8 cellular contexts compared by ENCODE assay signal in the genomic region with DNA sequence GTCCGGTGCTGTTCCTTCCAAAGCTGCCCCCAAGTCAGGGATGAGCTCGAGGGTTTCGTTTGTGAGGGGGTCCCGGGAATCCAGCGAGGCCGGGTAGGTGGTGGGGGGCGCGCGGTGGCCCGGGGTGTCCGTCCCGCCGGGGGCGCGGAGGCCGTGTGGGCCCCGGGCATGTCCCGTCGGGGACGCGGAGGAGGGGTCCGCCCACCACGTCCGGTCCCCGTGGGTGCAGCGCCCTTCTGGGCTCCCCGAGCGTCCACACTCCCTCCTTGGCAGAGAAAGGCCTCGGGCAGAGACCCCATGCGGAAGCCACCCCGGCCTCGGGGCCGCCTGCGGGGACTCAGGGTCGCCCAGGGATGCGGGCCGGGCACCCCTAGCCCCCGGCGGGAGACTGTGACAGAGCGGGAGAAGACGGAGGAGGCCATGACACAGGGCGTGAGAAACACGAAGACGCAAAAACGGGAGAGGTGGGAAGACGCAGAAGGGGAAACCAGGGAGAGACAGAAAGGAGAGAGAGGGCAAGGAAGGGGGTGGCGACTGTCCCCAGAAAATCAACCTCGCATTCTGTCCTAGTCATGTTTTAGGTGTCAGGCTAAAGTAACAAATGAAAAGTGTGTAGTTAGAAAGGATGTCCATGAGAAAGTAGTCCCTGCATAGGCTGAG. TPM values are rescaled to one million over a fixed set of nuclear protein-coding genes. Genes with fewer than 3 reads are reported as not detected.
A peak's percentile ranks its signal among the peaks of the same experiment; 100 is the strongest.
DNase-seq lines count a peak whose midpoint lies in the region; ATAC-seq and TF ChIP-seq lines count a peak whose summit lies in the region.

No MANE protein-coding gene starts in this region.

- peak overlapping the region; percentile 87 for H2AFZ ChIP-seq in mammary epithelial cell (ENCODE audit: low read depth, low read length)

- peak; percentile 42 for ATAC-seq in GM21825 (IDR thresholded peaks at IDR 0.05; ENCODE audit: unreplicated experiment)

- H3K9ac ChIP-seq in mammary epithelial cell (ENCODE audit: insufficient read depth, low read length), result peak overlapping the region; percentile 99

- peaks cover 7% of the 10 kb centered on the region for H3K4me1 ChIP-seq in mammary epithelial cell (ENCODE audit: insufficient read depth, low read length)

- in situ Hi-C loops in mammary epithelial cell (cut with MboI; ENCODE audit: low sequenced_read_pairs in 2 of 2), result no loop called here

- H3K79me2 ChIP-seq in mammary epithelial cell (ENCODE audit: insufficient read depth, low read length), result peaks cover 40% of the 10 kb centered on the region

- 2% methylated on average over 9 of the region's 48 CpGs for WGBS in mammary epithelial cell (ENCODE audit: low coverage, missing lambda C conversion rate)

- peaks cover 9% of the 10 kb centered on the region for H3K9me3 ChIP-seq in mammary epithelial cell (replicated peaks; ENCODE audit: insufficient read depth, low read length)

- H3K36me3 ChIP-seq in mammary epithelial cell (ENCODE audit: insufficient read depth, low read length), result peaks cover 14% of the 10 kb centered on the region
- no peaks in the 10 kb centered on the region for H3K36me3 ChIP-seq in kidney epithelial cell (ENCODE audit: control insufficient read depth, insufficient read depth, low read length)

- no peak for TF ChIP-seq CTCF in LNCaP clone FGC (IDR thresholded peaks at IDR 0.05; ENCODE audit: control insufficient read depth, extremely low read depth, insufficient read depth)
- no peak for TF ChIP-seq CTCF in mammary epithelial cell (conservative IDR thresholded peaks at IDR 0.05 in 1 of 2, IDR thresholded peaks at IDR 0.05 in 1 of 2; ENCODE audit: extremely low read depth in 1 of 2, insufficient read depth in 1 of 2, low read depth in 1 of 2, low read length in 2 of 2)
- TF ChIP-seq CTCF in kidney epithelial cell (IDR thresholded peaks at IDR 0.05; ENCODE audit: insufficient read depth, low read length, poor library complexity, severe bottlenecking), result no peak

- peak overlapping the region; percentile 93 for H3K27ac ChIP-seq in mammary epithelial cell (ENCODE audit: insufficient read depth, low read depth, low read length)

- H3K4me2 ChIP-seq in mammary epithelial cell (ENCODE audit: insufficient read depth, low read depth, low read length), result peak overlapping the region; percentile 83

- intact Hi-C loops in mammary epithelial cell (cut with micrococcal nuclease), result loop anchor here (1.0 kb wide), 4 partner anchors 21 to 69 kb away; a partner anchor contains a TSS

- H3K27me3 ChIP-seq in mammary epithelial cell (ENCODE audit: insufficient read depth, low read length), result no peaks in the 10 kb centered on the region
- H3K27me3 ChIP-seq in kidney epithelial cell (ENCODE audit: control insufficient read depth, insufficient read depth, low read length), result no peaks in the 10 kb centered on the region

- BruUV-seq in mammary epithelial cell (replicated peaks; lab: Mats Ljungman, UMichigan), result no TSS peak

- no peaks in the 10 kb centered on the region for H4K20me1 ChIP-seq in mammary epithelial cell (ENCODE audit: insufficient read depth, low read length)

- CTCF ChIA-PET in mammary epithelial cell (lab: Charles Lee; ENCODE audit: low non-redundant PET), result interaction anchor here (0.7 kb wide), 1 partner anchor 40 kb away, joined by 9 read pairs; no protein-coding TSS in a partner anchor

- dilution Hi-C loops in mammary epithelial cell (cut with HindIII; ENCODE audit: low sequenced_read_pairs), result no loop called here

- DNase-seq in GM03348 (ENCODE audit: low spot score) (peak; percentile 74), LNCaP clone FGC (ENCODE audit: low read depth) (no peak), UCSD-AML1 (lab: John Stamatoyannopoulos, UW; ENCODE audit: unreplicated experiment) (peak; percentile 60), mammary epithelial cell (peak; percentile 50), kidney epithelial cell (ENCODE audit: low read depth) (no peak), NOMO-1 (lab: John Stamatoyannopoulos, UW; ENCODE audit: unreplicated experiment in 2 of 2) (no peak)
- DNase-seq in stimulated activated CD4-positive, alpha-beta T cell treated with anti-CD3 and anti-CD28 coated beads, Interleukin-15, amount 100 ng/mL, for 48 hours (ENCODE audit: low read depth in 2 of 2), result peak; percentile 47 to 64

- peak overlapping the region; percentile 94 for H3K4me3 ChIP-seq in LNCaP clone FGC (ENCODE audit: low read depth, low read length)
- H3K4me3 ChIP-seq in mammary epithelial cell (replicated peaks in 1 of 3; ENCODE audit: insufficient read depth in 1 of 3, low read depth in 2 of 3, low read length in 3 of 3), result peak overlapping the region; percentile 67 to 87 (median 78)
- peak overlapping the region; percentile 58 for H3K4me3 ChIP-seq in kidney epithelial cell (ENCODE audit: low read depth, low read length)

RNA-seq across cellular contexts. Expression of a gene that starts 0.7 kb away (rescaled TPM):
- total RNA-seq in mammary epithelial cell, result 1 to 10 TPM; 3.0 to 3.3 TPM
- polyA plus RNA-seq in mammary epithelial cell, result 1.7 TPM
- 2.1 TPM for polyA minus RNA-seq in mammary epithelial cell
- 3.9 and 5.0 TPM in 2 replicates for total RNA-seq in kidney epithelial cell

RNA-seq across cellular contexts. Expression of a gene that starts 20.5 kb away (rescaled TPM):
- 10 to 100 TPM; 16.0 to 26.2 TPM for total RNA-seq in mammary epithelial cell
- 10.3 TPM for polyA plus RNA-seq in mammary epithelial cell
- polyA minus RNA-seq in mammary epithelial cell, result 29.6 TPM
- total RNA-seq in kidney epithelial cell, result 14.2 and 16.0 TPM in 2 replicates

RNA-seq across cellular contexts. Expression of a gene that starts 36.3 kb away (rescaled TPM):
- total RNA-seq in mammary epithelial cell (10 to 100 TPM in 1 of 2 donors, 1 to 10 TPM in 1; 5.3 to 15.7 TPM), kidney epithelial cell (7.2 and 12.1 TPM in 2 replicates)
- 3.8 TPM for polyA plus RNA-seq in mammary epithelial cell
- 3.3 TPM for polyA minus RNA-seq in mammary epithelial cell

Comparison
In these comparisons a context has a peak if more than half of its experiments do, and no peak if none do; other contexts are left out.
1. DNase-seq: peak in GM03348 (single experiment), UCSD-AML1 (single experiment), mammary epithelial cell (single experiment) and stimulated activated CD4-positive, alpha-beta T cell treated with anti-CD3 and anti-CD28 coated beads, Interleukin-15, amount 100 ng/mL, for 48 hours (2 of 2); none in LNCaP clone FGC (single experiment), kidney epithelial cell (single experiment) and NOMO-1 (0 of 2).
2. Peak in every context shown above with its lines, with median percentiles within 50 percentile points of each other: H3K4me3 ChIP-seq.